23 cellular contexts compared by ENCODE assay signal in the genomic region with DNA sequence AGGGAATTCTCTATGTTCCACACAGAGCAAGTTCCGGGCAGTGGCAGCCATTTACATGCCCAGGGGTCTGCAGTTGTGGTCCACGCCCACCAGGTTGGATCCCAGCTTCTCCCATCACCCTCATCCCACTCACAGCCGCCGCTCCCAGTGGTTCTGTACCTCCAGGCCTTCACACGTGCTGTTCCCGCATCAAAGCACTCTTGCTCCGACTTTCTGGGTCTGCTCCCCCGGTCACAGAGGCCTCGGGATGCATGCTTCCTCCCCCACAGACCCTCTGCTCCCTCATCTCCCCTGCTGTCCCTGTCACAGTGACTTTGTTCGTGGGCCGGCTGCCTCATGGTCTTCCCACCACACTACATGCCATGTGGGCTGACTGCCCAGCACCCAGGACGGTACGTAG.
"Had no signal": no experiment of that assay in that cellular context is flagged by ENCODE, and none has a peak within 500 bp of the region (broad histone marks: within the 10 kb centered on the region; RNA-seq: fewer than 3 reads in every experiment).

No MANE protein-coding gene starts in this region.

- H3K27me3 ChIP-seq: testis, tibial nerve, upper lobe of right lung, vagina had no signal

- ATAC-seq: gastrocnemius medialis; left lung; naive thymus-derived CD4-positive, alpha-beta T cell; psoas muscle; sciatic nerve; stimulated activated naive B cell treated with anti-CD40 and anti-IgM and Interleukin-4, amounts not matched to agents 10 μg/mL and 1 μg/mL and 100 μg/mL, for 72 hours; stimulated activated naive CD8-positive, alpha-beta T cell treated with anti-CD3 and anti-CD28 coated beads, Interleukin-15, amount 100 ng/mL, for 72 hours; upper lobe of right lung had no signal

- H3K4me3 Mint-ChIP-seq: naive thymus-derived CD4-positive, alpha-beta T cell; neural crest cell; stimulated activated naive B cell treated with anti-CD40 and anti-IgM and Interleukin-4, amounts not matched to agents 10 μg/mL and 1 μg/mL and 100 μg/mL, for 72 hours; stimulated activated naive CD8-positive, alpha-beta T cell treated with anti-CD3 and anti-CD28 coated beads, Interleukin-15, amount 100 ng/mL, for 72 hours had no signal

- DNase-seq: cortex of kidney; dorsolateral prefrontal cortex; effector CD8-positive, alpha-beta T cell; gastrocnemius medialis; islet precursor cell; left lung; naive thymus-derived CD4-positive, alpha-beta T cell; occipital lobe; stimulated activated CD4-positive, alpha-beta T cell treated with anti-CD3 and anti-CD28 coated beads, Interleukin-2, amount 100 ng/mL, for 24 hours; stimulated activated CD4-positive, alpha-beta T cell treated with anti-CD3 and anti-CD28 coated beads, Interleukin-4, amount 100 ng/mL, for 4 hours; stimulated activated naive B cell treated with anti-CD40 and anti-IgM and Interleukin-4, amounts not matched to agents 10 μg/mL and 1 μg/mL and 100 μg/mL, for 72 hours; stimulated activated naive CD8-positive, alpha-beta T cell treated with anti-CD3 and anti-CD28 coated beads, Interleukin-15, amount 100 ng/mL, for 72 hours; testis; upper lobe of right lung had no signal

- H2AFZ ChIP-seq: parathyroid adenoma had no signal

- FAIRE-seq: endometrium had no signal

- H3K4me1 ChIP-seq: esophagus muscularis mucosa, gastrocnemius medialis, left lung, parathyroid adenoma, psoas muscle, testis, tibial nerve, upper lobe of right lung, vagina had no signal

- H3K36me3 ChIP-seq: esophagus muscularis mucosa, gastrocnemius medialis, left lung, tibial nerve, upper lobe of right lung, vagina had no signal

- H3K27ac Mint-ChIP-seq: naive thymus-derived CD4-positive, alpha-beta T cell; stimulated activated naive B cell treated with anti-CD40 and anti-IgM and Interleukin-4, amounts not matched to agents 10 μg/mL and 1 μg/mL and 100 μg/mL, for 72 hours; stimulated activated naive CD8-positive, alpha-beta T cell treated with anti-CD3 and anti-CD28 coated beads, Interleukin-15, amount 100 ng/mL, for 72 hours had no signal

- H3K27ac ChIP-seq: dorsolateral prefrontal cortex, epithelial cell of prostate, esophagus muscularis mucosa, gastrocnemius medialis, left lung, parathyroid adenoma, psoas muscle, testis, tibial nerve, upper lobe of right lung, vagina had no signal

- H3K9me3 ChIP-seq: esophagus muscularis mucosa, gastrocnemius medialis, psoas muscle, testis, tibial nerve, upper lobe of right lung, vagina had no signal

- H3K79me2 ChIP-seq: parathyroid adenoma had no signal

- H3K4me3 ChIP-seq: dorsolateral prefrontal cortex, esophagus muscularis mucosa, gastrocnemius medialis, left lung, psoas muscle, testis, tibial nerve, upper lobe of right lung, vagina had no signal

- H3K36me3 Mint-ChIP-seq: naive thymus-derived CD4-positive, alpha-beta T cell; stimulated activated naive B cell treated with anti-CD40 and anti-IgM and Interleukin-4, amounts not matched to agents 10 μg/mL and 1 μg/mL and 100 μg/mL, for 72 hours had no signal

- H3K9me3 Mint-ChIP-seq: neural crest cell; stimulated activated naive CD8-positive, alpha-beta T cell treated with anti-CD3 and anti-CD28 coated beads, Interleukin-15, amount 100 ng/mL, for 72 hours had no signal

- H3K9ac ChIP-seq: parathyroid adenoma had no signal

- H3K4me1 Mint-ChIP-seq: naive thymus-derived CD4-positive, alpha-beta T cell; stimulated activated naive B cell treated with anti-CD40 and anti-IgM and Interleukin-4, amounts not matched to agents 10 μg/mL and 1 μg/mL and 100 μg/mL, for 72 hours; stimulated activated naive CD8-positive, alpha-beta T cell treated with anti-CD3 and anti-CD28 coated beads, Interleukin-15, amount 100 ng/mL, for 72 hours had no signal
